2 cellular contexts compared by ENCODE assay signal in genomic region chr17:41987642-41988041, GRCh38.
TF ChIP-seq lines count a peak whose summit lies in the region.

No MANE protein-coding gene starts in this region.

TF ChIP-seq in GM12878, 131 proteins besides CTCF, POLR2A, EP300 and RAD21:
- TF ChIP-seq NFYA (IDR thresholded peaks at IDR 0.05; ENCODE audit: borderline replicate concordance, low read depth, low read length): no peak
- peak; percentile 38; the same call in 1 of the 2 replicates for TF ChIP-seq CREB1 (IDR thresholded peaks at IDR 0.05; ENCODE audit: low read depth)

TF ChIP-seq in GM12891, 5 proteins besides CTCF, POLR2A, EP300 and RAD21:
- TF ChIP-seq POU2F2 (IDR thresholded peaks at IDR 0.05; ENCODE audit: low read depth, low read length) (no peak), TAF1 (IDR thresholded peaks at IDR 0.05; ENCODE audit: low read depth, low read length) (no peak), PAX5 (IDR thresholded peaks at IDR 0.05; ENCODE audit: insufficient read depth, low read length, severe bottlenecking) (no peak), POLR2AphosphoS5 (IDR thresholded peaks at IDR 0.05; ENCODE audit: low read depth, low read length) (no peak), SPI1 (IDR thresholded peaks at IDR 0.05; ENCODE audit: low read depth, low read length) (no peak)
TF ChIP-seq in GM12891: peak in this region for 0.
